Comparison of ENCODE assay signal across 9 cellular contexts in genomic region chr16:67560827-67561342, GRCh38. TPM values are rescaled to one million over a fixed set of nuclear protein-coding genes. Genes with fewer than 3 reads are reported as not detected.
DNase-seq lines count a peak whose midpoint lies in the region; ATAC-seq and TF ChIP-seq lines count a peak whose summit lies in the region.
"Had no signal": no experiment of that assay in that cellular context is flagged by ENCODE, and none has a peak within 500 bp of the region (broad histone marks: within the 10 kb centered on the region; RNA-seq: fewer than 3 reads in every experiment).

No MANE protein-coding gene starts in this region.

- peaks cover 7% of the 10 kb centered on the region for H3K4me1 ChIP-seq in iPS-18a (ENCODE audit: control insufficient read depth, low read depth, low read length)
- H3K4me1 ChIP-seq in thymus (ENCODE audit: control insufficient read depth, insufficient read depth, low read length), result peaks cover 21% of the 10 kb centered on the region

- H3K9me3 ChIP-seq in iPS-18a (ENCODE audit: control insufficient read depth, low read depth, low read length), result no peaks in the 10 kb centered on the region
- no peaks in the 10 kb centered on the region for H3K9me3 ChIP-seq in thymus (ENCODE audit: control insufficient read depth)

- H3K4me3 ChIP-seq in WI38 (ENCODE audit: low read depth, low read length) (peak overlapping the region; percentile 72; the same call in 1 of the 2 replicates), iPS-18a (ENCODE audit: low read length) (peak overlapping the region; percentile 91), thymus (ENCODE audit: low read length) (peak overlapping the region; percentile 98)

- H3K27ac Mint-ChIP-seq in activated T-cell treated with anti-CD3 and anti-CD28 coated beads, Interleukin-2, amount 50 U/mL, for 72 hours, result peak overlapping the region; percentile 45

- H3K4me1 Mint-ChIP-seq in activated T-cell treated with anti-CD3 and anti-CD28 coated beads, Interleukin-2, amount 50 U/mL, for 72 hours (ENCODE audit: low read depth), result peaks cover 64% of the 10 kb centered on the region

- ATAC-seq in activated T-cell treated with anti-CD3 and anti-CD28 coated beads, Interleukin-2, amount 50 U/mL, for 72 hours (replicated peaks in 1 of 2), result no peak
- no peak for ATAC-seq in GM19035 (IDR thresholded peaks at IDR 0.05; ENCODE audit: unreplicated experiment)
- ATAC-seq in HG03439 (IDR thresholded peaks at IDR 0.05; ENCODE audit: unreplicated experiment), result no peak

- H3K27me3 Mint-ChIP-seq in activated T-cell treated with anti-CD3 and anti-CD28 coated beads, Interleukin-2, amount 50 U/mL, for 72 hours (ENCODE audit: low read depth), result no peaks in the 10 kb centered on the region

- peaks cover 1 to 3% of the 10 kb centered on the region in 2 donors for H3K36me3 Mint-ChIP-seq in activated T-cell treated with anti-CD3 and anti-CD28 coated beads, Interleukin-2, amount 50 U/mL, for 72 hours (ENCODE audit: insufficient read depth in 2 of 2)

- H3K27ac ChIP-seq in iPS-18a (ENCODE audit: low read length) (no peak overlapping the region), thymus (ENCODE audit: low read depth) (peak overlapping the region; percentile 100)

- H3K27me3 ChIP-seq in iPS-18a (ENCODE audit: control insufficient read depth, insufficient read depth, low read length), result no peaks in the 10 kb centered on the region
- H3K27me3 ChIP-seq in thymus (ENCODE audit: control insufficient read depth, insufficient read depth), result no peaks in the 10 kb centered on the region

- H3K4me3 Mint-ChIP-seq in activated T-cell treated with anti-CD3 and anti-CD28 coated beads, Interleukin-2, amount 50 U/mL, for 72 hours, result peak overlapping the region; percentile 87 to 92

- DNase-seq in activated T-cell treated with anti-CD3 and anti-CD28 coated beads, Interleukin-2, amount 50 U/mL, for 72 hours, result no peak
- DNase-seq in activated T-cell treated with anti-CD3 and anti-CD28 coated beads, Interleukin-2, amount 50 U/mL, for 1 hour, result no peak
- no peak for DNase-seq in DMS153 (lab: John Stamatoyannopoulos, UW)
- DNase-seq: NCI-H1105 had no signal

- WGBS in thymus, result 76% methylated on average over 8 of the region's 8 CpGs

- no peak for TF ChIP-seq CTCF in WI38 (IDR thresholded peaks at IDR 0.05; ENCODE audit: low read depth, low read length)

- peaks cover 0 to 2% of the 10 kb centered on the region in 2 donors for H3K9me3 Mint-ChIP-seq in activated T-cell treated with anti-CD3 and anti-CD28 coated beads, Interleukin-2, amount 50 U/mL, for 72 hours

- H3K36me3 ChIP-seq in iPS-18a (ENCODE audit: control insufficient read depth, low read depth, low read length) (no peaks in the 10 kb centered on the region), thymus (ENCODE audit: control insufficient read depth, insufficient read depth) (no peaks in the 10 kb centered on the region)

- H3K9ac ChIP-seq in iPS-18a (ENCODE audit: low read length), result peak overlapping the region; percentile 78

RNA-seq across cellular contexts. Expression of gene CTCF, which starts 1.4 kb away (rescaled TPM):
- total RNA-seq in activated T-cell treated with anti-CD3 and anti-CD28 coated beads, Interleukin-2, amount 50 U/mL, for 72 hours, result 10 to 100 TPM; 55.5 to 71.1 TPM
- 44.5 TPM for polyA plus RNA-seq in thymus

RNA-seq across cellular contexts. Expression of gene RIPOR1, which starts 32.3 kb away (rescaled TPM):
- 10 to 100 TPM; 34.2 to 54.6 TPM for total RNA-seq in activated T-cell treated with anti-CD3 and anti-CD28 coated beads, Interleukin-2, amount 50 U/mL, for 72 hours
- 25.4 TPM for polyA plus RNA-seq in thymus
